ENCODE assay signal across 9 cellular contexts in genomic region chr18:11148655-11149440, GRCh38. TPM values are rescaled to one million over a fixed set of nuclear protein-coding genes. Genes with fewer than 3 reads are reported as not detected.
DNase-seq lines count a peak whose midpoint lies in the region; ATAC-seq and TF ChIP-seq lines count a peak whose summit lies in the region.
"Had no signal": no experiment of that assay in that cellular context is flagged by ENCODE, and none has a peak within 500 bp of the region (broad histone marks: within the 10 kb centered on the region; RNA-seq: fewer than 3 reads in every experiment).

No MANE protein-coding gene starts in this region.

- H3K9ac ChIP-seq in ES-I3 (ENCODE audit: low read depth, low read length) (peak overlapping the region; percentile 66), trophoblast cell (ENCODE audit: low read length) (no peak overlapping the region)

- H2AK5ac ChIP-seq in trophoblast cell (ENCODE audit: low read length), result no peak overlapping the region

- H2BK120ac ChIP-seq in trophoblast cell (ENCODE audit: insufficient read depth, low read length, poor library complexity), result peak overlapping the region; percentile 24

- H3K9me3 ChIP-seq in ES-I3 (ENCODE audit: control insufficient read depth, insufficient read depth, low read length), result no peaks in the 10 kb centered on the region
- peaks cover 1% of the 10 kb centered on the region for H3K9me3 ChIP-seq in trophoblast cell (ENCODE audit: insufficient read depth, low read depth, low read length)

- H4K12ac ChIP-seq in trophoblast cell (ENCODE audit: low read depth, low read length), result peak overlapping the region; percentile 51

- H4K8ac ChIP-seq in trophoblast cell (ENCODE audit: low read depth, low read length), result no peak overlapping the region

- no peak overlapping the region for H3K4ac ChIP-seq in trophoblast cell (ENCODE audit: low read depth, low read length)

- H2AFZ ChIP-seq in trophoblast cell (ENCODE audit: insufficient read depth, low read length, poor library complexity), result peak overlapping the region; percentile 81

- H3K4me3 ChIP-seq in fibroblast of pulmonary artery (replicated peaks; ENCODE audit: low read depth, low read length) (peak overlapping the region; percentile 69), trophoblast cell (ENCODE audit: low read depth, low read length) (peak overlapping the region; percentile 65)

- no peaks in the 10 kb centered on the region for H3K79me2 ChIP-seq in trophoblast cell (ENCODE audit: control insufficient read depth, insufficient read depth, low read length, poor library complexity)

- H3K14ac ChIP-seq in trophoblast cell (ENCODE audit: low read length), result peak overlapping the region; percentile 25

- H3K4me1 ChIP-seq in ES-I3 (ENCODE audit: insufficient read depth, low read length), result peaks cover 6% of the 10 kb centered on the region
- peaks cover 10% of the 10 kb centered on the region in 2 experiments for H3K4me1 ChIP-seq in trophoblast cell (ENCODE audit: control insufficient read depth in 1 of 2, insufficient read depth in 2 of 2, low read length in 2 of 2)

- H3K18ac ChIP-seq in trophoblast cell (ENCODE audit: low read length), result peak overlapping the region; percentile 56

- H3K23ac ChIP-seq in trophoblast cell (ENCODE audit: low read length), result no peak overlapping the region

- no peak overlapping the region for H4K91ac ChIP-seq in trophoblast cell (ENCODE audit: low read depth, low read length)

- TF ChIP-seq CTCF in fibroblast of pulmonary artery (IDR thresholded peaks at IDR 0.05; ENCODE audit: low read length, missing control alignments), result no peak

- peak; percentile 4 for ATAC-seq in HG02678 (IDR thresholded peaks at IDR 0.05; ENCODE audit: unreplicated experiment)
- ATAC-seq in stimulated activated naive CD8-positive, alpha-beta T cell treated with anti-CD3 and anti-CD28 coated beads, Interleukin-15, Interleukin-2, amounts not matched to agents 100 U/mL and 50 U/mL, for 24 hours, result no peak

- whole genome bisulfite sequencing in trophoblast cell (ENCODE audit: extremely low coverage, insufficient coverage, insufficient read length), result no CpG with 5 or more reads among the region's 87 CpGs

- DNase-seq in fibroblast of pulmonary artery (ENCODE audit: low read depth) (no peak), trophoblast cell (no peak), HuH-7 (ENCODE audit: low spot score) (no peak), HUDEP-2 (lab: John Stamatoyannopoulos, UW; ENCODE audit: unreplicated experiment in 76 of 76) (no peak), HCEC 1CT (no peak)
- no peak for DNase-seq in stimulated activated naive CD8-positive, alpha-beta T cell treated with anti-CD3 and anti-CD28 coated beads, Interleukin-15, Interleukin-2, amounts not matched to agents 100 U/mL and 50 U/mL, for 24 hours
- DNase-seq: SHP77 had no signal

- H3K4me2 ChIP-seq in trophoblast cell (ENCODE audit: low read length), result peak overlapping the region; percentile 86

- H3K36me3 ChIP-seq in ES-I3 (ENCODE audit: insufficient read depth, low read length), result no peaks in the 10 kb centered on the region
- no peaks in the 10 kb centered on the region for H3K36me3 ChIP-seq in trophoblast cell (ENCODE audit: control insufficient read depth in 1 of 2, insufficient read depth in 2 of 2, low read length in 2 of 2)

- no peak overlapping the region for H2BK5ac ChIP-seq in trophoblast cell (ENCODE audit: low read depth, low read length, poor library complexity)

- H3K27ac ChIP-seq in trophoblast cell (ENCODE audit: low read depth, low read length), result no peak overlapping the region

- no peaks in the 10 kb centered on the region for H3K79me1 ChIP-seq in trophoblast cell (ENCODE audit: low read length)

- H3K27me3 ChIP-seq in trophoblast cell (ENCODE audit: insufficient read depth, low read length), result peaks cover 41% of the 10 kb centered on the region

- H2BK12ac ChIP-seq in trophoblast cell (ENCODE audit: low read length), result no peak overlapping the region

RNA-seq across cellular contexts. Expression of gene PIEZO2, which starts 0.5 kb away (rescaled TPM):
- polyA plus RNA-seq in trophoblast cell (2013), result 1.4 and 1.6 TPM in 2 replicates
